30 cellular contexts compared by ENCODE assay signal in the genomic region with DNA sequence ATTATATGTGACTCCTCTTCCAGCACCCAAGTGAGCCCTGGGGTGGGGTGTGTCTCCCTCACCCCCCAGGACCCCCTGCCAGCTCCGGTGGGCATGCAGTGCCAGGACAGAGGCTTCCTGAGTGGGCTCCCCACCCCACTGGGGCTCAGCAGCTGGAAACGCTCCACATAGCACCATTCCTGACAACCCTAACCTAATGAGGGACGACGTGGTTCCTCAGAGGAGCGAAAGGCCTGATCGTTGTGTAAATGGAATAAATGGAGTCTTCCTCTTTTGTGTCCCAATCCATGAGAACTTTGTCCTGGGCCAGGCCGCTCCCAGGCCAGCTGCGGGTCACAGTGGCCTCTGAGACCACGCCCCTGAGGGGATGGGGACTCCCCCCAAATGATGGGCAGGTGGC. TPM values are rescaled to one million over a fixed set of nuclear protein-coding genes. Genes with fewer than 3 reads are reported as not detected.
"Had no signal": no experiment of that assay in that cellular context is flagged by ENCODE, and none has a peak within 500 bp of the region (broad histone marks: within the 10 kb centered on the region; RNA-seq: fewer than 3 reads in every experiment).

No MANE protein-coding gene starts in this region.

- H3K27ac ChIP-seq: body of pancreas, epithelial cell of prostate, right atrium auricular region, SJCRH30, skin epidermis, suprapubic skin had no signal

- DNase-seq: activated B cell treated with CpG ODN at 0.5 μM for 24 hours; activated CD4-positive, alpha-beta T cell treated with anti-CD3 and anti-CD28 coated beads, Interleukin-2, amount 50 U/mL, for 1 hour; activated gamma-delta T cell; activated naive CD8-positive, alpha-beta T cell treated with anti-CD3 and anti-CD28 coated beads for 36 hours; activated T-cell treated with anti-CD3 and anti-CD28 coated beads, Interleukin-2, amount 50 U/mL, for 24 hours; amygdala; body of pancreas; central memory CD4-positive, alpha-beta T cell; effector memory CD8-positive, alpha-beta T cell; foreskin melanocyte; immature natural killer cell; left cardiac atrium; mucosa of descending colon; naive thymus-derived CD4-positive, alpha-beta T cell; SJCRH30; stimulated activated CD4-positive, alpha-beta T cell treated with anti-CD3 and anti-CD28 coated beads, Interleukin-15, amount 100 ng/mL, for 24 hours; stimulated activated CD4-positive, alpha-beta T cell treated with anti-CD3 and anti-CD28 coated beads, Interleukin-4, amount 100 ng/mL, for 24 hours; stimulated activated naive CD8-positive, alpha-beta T cell treated with anti-CD3 and anti-CD28 coated beads, Interleukin-15, Interleukin-2, amounts not matched to agents 100 U/mL and 50 U/mL, for 24 hours; SW 1271; trophoblast cell had no signal

- H3K9me3 Mint-ChIP-seq: activated T-cell treated with anti-CD3 and anti-CD28 coated beads, Interleukin-2, amount 50 U/mL, for 24 hours; effector memory CD8-positive, alpha-beta T cell; immature natural killer cell had no signal

- H3K36me3 Mint-ChIP-seq: activated naive CD8-positive, alpha-beta T cell treated with anti-CD3 and anti-CD28 coated beads for 36 hours; immature natural killer cell had no signal

- H3K4me3 ChIP-seq: body of pancreas, mucosa of descending colon, right atrium auricular region, SJCRH30, skin epidermis, suprapubic skin had no signal

- H3K9me3 ChIP-seq: body of pancreas, mucosa of descending colon, right atrium auricular region, SJCRH30, suprapubic skin had no signal

- H3K4me1 ChIP-seq: SJCRH30 had no signal

- H3K36me3 ChIP-seq: right atrium auricular region, SJCRH30, suprapubic skin had no signal

- ATAC-seq: body of pancreas; effector memory CD8-positive, alpha-beta T cell; left cardiac atrium; mucosa of descending colon; naive thymus-derived CD4-positive, alpha-beta T cell; stimulated activated naive CD8-positive, alpha-beta T cell treated with anti-CD3 and anti-CD28 coated beads, Interleukin-15, Interleukin-2, amounts not matched to agents 100 U/mL and 50 U/mL, for 24 hours had no signal

- H3K4me3 Mint-ChIP-seq: activated B cell treated with CpG ODN at 0.5 μM for 24 hours; activated naive CD8-positive, alpha-beta T cell treated with anti-CD3 and anti-CD28 coated beads for 36 hours; activated T-cell treated with anti-CD3 and anti-CD28 coated beads, Interleukin-2, amount 50 U/mL, for 24 hours; dendritic cell treated with granulocyte-macrophage colony-stimulating factor and Interleukin-4, amounts not matched to agents 40 ng/mL and 50 ng/mL, for 4 days; immature natural killer cell; naive thymus-derived CD4-positive, alpha-beta T cell had no signal

- H3K27ac Mint-ChIP-seq: activated B cell treated with CpG ODN at 0.5 μM for 24 hours; activated naive CD8-positive, alpha-beta T cell treated with anti-CD3 and anti-CD28 coated beads for 36 hours; activated T-cell treated with anti-CD3 and anti-CD28 coated beads, Interleukin-2, amount 50 U/mL, for 24 hours; dendritic cell treated with granulocyte-macrophage colony-stimulating factor and Interleukin-4, amounts not matched to agents 40 ng/mL and 50 ng/mL, for 4 days; effector memory CD8-positive, alpha-beta T cell; immature natural killer cell; naive thymus-derived CD4-positive, alpha-beta T cell; progenitor cell of endocrine pancreas had no signal

RNA-seq across cellular contexts. Expression of gene TSPEAR, which starts 1.8 kb away (rescaled TPM):
- total RNA-seq: activated B cell treated with CpG ODN at 0.5 μM for 24 hours; activated CD8-positive, alpha-beta memory T cell treated with anti-CD3 and anti-CD28 coated beads for 36 hours; activated naive CD8-positive, alpha-beta T cell treated with anti-CD3 and anti-CD28 coated beads for 36 hours; fibroblast of lung; naive thymus-derived CD4-positive, alpha-beta T cell; progenitor cell of endocrine pancreas; right atrium auricular region; SJCRH30; T-helper 2 cell treated with Interferon-gamma antibody and Interleukin-4, amounts not matched to agents 100 ng/mL and 5 ng/mL, for 36 hours had no signal
- polyA plus RNA-seq: fibroblast of lung, immature natural killer cell had no signal

RNA-seq across cellular contexts. Expression of gene KRTAP10-12, which starts 16.2 kb away (rescaled TPM):
- total RNA-seq: activated B cell treated with CpG ODN at 0.5 μM for 24 hours; activated CD8-positive, alpha-beta memory T cell treated with anti-CD3 and anti-CD28 coated beads for 36 hours; activated naive CD8-positive, alpha-beta T cell treated with anti-CD3 and anti-CD28 coated beads for 36 hours; body of pancreas; fibroblast of lung; left cardiac atrium; lung microvascular endothelial cell; mucosa of descending colon; naive thymus-derived CD4-positive, alpha-beta T cell; progenitor cell of endocrine pancreas; right atrium auricular region; SJCRH30; T-helper 2 cell treated with Interferon-gamma antibody and Interleukin-4, amounts not matched to agents 100 ng/mL and 5 ng/mL, for 36 hours had no signal
- polyA plus RNA-seq: fibroblast of lung; immature natural killer cell; naive thymus-derived CD4-positive, alpha-beta T cell had no signal

RNA-seq across cellular contexts. Expression of gene KRTAP12-1, which starts 31.2 kb away (rescaled TPM):
- total RNA-seq: activated B cell treated with CpG ODN at 0.5 μM for 24 hours; activated CD8-positive, alpha-beta memory T cell treated with anti-CD3 and anti-CD28 coated beads for 36 hours; activated naive CD8-positive, alpha-beta T cell treated with anti-CD3 and anti-CD28 coated beads for 36 hours; body of pancreas; fibroblast of lung; left cardiac atrium; lung microvascular endothelial cell; mucosa of descending colon; naive thymus-derived CD4-positive, alpha-beta T cell; progenitor cell of endocrine pancreas; right atrium auricular region; SJCRH30; T-helper 2 cell treated with Interferon-gamma antibody and Interleukin-4, amounts not matched to agents 100 ng/mL and 5 ng/mL, for 36 hours had no signal
- polyA plus RNA-seq: fibroblast of lung; immature natural killer cell; naive thymus-derived CD4-positive, alpha-beta T cell had no signal

RNA-seq across cellular contexts. Expression of gene KRTAP12-2, which starts 46.4 kb away (rescaled TPM):
- total RNA-seq: activated B cell treated with CpG ODN at 0.5 μM for 24 hours; activated CD8-positive, alpha-beta memory T cell treated with anti-CD3 and anti-CD28 coated beads for 36 hours; activated naive CD8-positive, alpha-beta T cell treated with anti-CD3 and anti-CD28 coated beads for 36 hours; body of pancreas; fibroblast of lung; left cardiac atrium; lung microvascular endothelial cell; mucosa of descending colon; naive thymus-derived CD4-positive, alpha-beta T cell; progenitor cell of endocrine pancreas; right atrium auricular region; SJCRH30; T-helper 2 cell treated with Interferon-gamma antibody and Interleukin-4, amounts not matched to agents 100 ng/mL and 5 ng/mL, for 36 hours had no signal
- polyA plus RNA-seq: fibroblast of lung; immature natural killer cell; naive thymus-derived CD4-positive, alpha-beta T cell had no signal

RNA-seq across cellular contexts. Expression of gene KRTAP12-3, which starts 55.4 kb away (rescaled TPM):
- total RNA-seq: activated B cell treated with CpG ODN at 0.5 μM for 24 hours; activated CD8-positive, alpha-beta memory T cell treated with anti-CD3 and anti-CD28 coated beads for 36 hours; activated naive CD8-positive, alpha-beta T cell treated with anti-CD3 and anti-CD28 coated beads for 36 hours; body of pancreas; fibroblast of lung; left cardiac atrium; lung microvascular endothelial cell; mucosa of descending colon; progenitor cell of endocrine pancreas; right atrium auricular region; SJCRH30; T-helper 2 cell treated with Interferon-gamma antibody and Interleukin-4, amounts not matched to agents 100 ng/mL and 5 ng/mL, for 36 hours had no signal
- polyA plus RNA-seq: fibroblast of lung; naive thymus-derived CD4-positive, alpha-beta T cell had no signal
